In the genomic region with DNA sequence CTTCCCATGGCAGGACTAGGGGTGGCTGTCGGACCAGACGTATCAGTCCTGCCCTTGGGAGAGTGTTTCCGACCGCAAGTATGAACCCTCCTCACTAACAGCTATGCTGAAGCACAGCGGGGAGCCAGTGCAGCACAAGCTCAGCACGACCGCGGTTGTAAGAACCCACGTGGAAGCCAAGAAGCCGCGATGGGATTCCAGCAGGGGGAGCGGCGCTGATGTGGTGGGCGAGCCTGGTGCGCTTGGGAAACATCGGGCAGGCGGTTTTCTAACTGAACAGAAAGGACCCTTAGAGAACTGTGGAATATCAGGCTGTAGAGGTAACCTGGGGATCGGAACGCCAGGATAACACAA, we compare ENCODE assay signal across 19 cellular contexts.
DNase-seq lines count a peak whose midpoint lies in the region; FAIRE-seq and TF ChIP-seq lines count a peak whose summit lies in the region.
"Had no signal": no experiment of that assay in that cellular context is flagged by ENCODE, and none has a peak within 500 bp of the region (broad histone marks: within the 10 kb centered on the region; RNA-seq: fewer than 3 reads in every experiment).

No MANE protein-coding gene starts in this region.

- H2BK120ac ChIP-seq in H1 (replicated peaks; ENCODE audit: low read depth, low read length), result no peak overlapping the region

- TF ChIP-seq RAD21 in H1 (IDR thresholded peaks at IDR 0.05 in 1 of 2, conservative IDR thresholded peaks at IDR 0.05 in 1 of 2; ENCODE audit: low read depth in 2 of 2, low read length in 2 of 2), result peak in 1 of 2 experiments; percentile 45; a peak in 2 of 4 replicates

- TF ChIP-seq POLR2A in H1 (IDR thresholded peaks at IDR 0.05; ENCODE audit: control extremely low read depth in 1 of 2, low read depth in 2 of 2, low read length in 2 of 2), result no peak

- H3K4ac ChIP-seq in H1 (replicated peaks; ENCODE audit: insufficient read length, low read depth, low read length), result no peak overlapping the region

- H3K27me3 Mint-ChIP-seq in nephron progenitor cell (ENCODE audit: low read depth, poor library complexity), result peaks cover 24% of the 10 kb centered on the region
- H3K27me3 Mint-ChIP-seq in activated CD4-positive, alpha-beta memory T cell treated with anti-CD3 and anti-CD28 coated beads for 36 hours, result no peaks in the 10 kb centered on the region

- no peaks in the 10 kb centered on the region for H3K79me1 ChIP-seq in H1 (ENCODE audit: low read depth, low read length)

- TF ChIP-seq CTCF in cardiac muscle cell (IDR thresholded peaks at IDR 0.05; ENCODE audit: low read depth, low read length), result no peak
- TF ChIP-seq CTCF in right atrium auricular region (IDR thresholded peaks at IDR 0.05), result no peak
- TF ChIP-seq CTCF in H1 (IDR thresholded peaks at IDR 0.05; ENCODE audit: control extremely low read depth in 1 of 3, insufficient read depth in 1 of 3, low read depth in 1 of 3, low read length in 3 of 3), result peak; percentile 8 to 38 (median 24); a peak in 3 of 4 replicates
- TF ChIP-seq CTCF in nephron progenitor cell (IDR thresholded peaks at IDR 0.05), result no peak

- no peak for DNase-seq in cardiac muscle cell (ENCODE audit: low read depth in 1 of 2, low spot score in 1 of 2)
- no peak for DNase-seq in right atrium auricular region (ENCODE audit: low spot score)
- DNase-seq in H1 (ENCODE audit: low read depth in 1 of 2, low spot score in 2 of 2), result no peak
- peak; percentile 32 for DNase-seq in nephron progenitor cell
- no peak for DNase-seq in HK-2 (ENCODE audit: unreplicated experiment)
- no peak for DNase-seq in activated CD4-positive, alpha-beta memory T cell treated with anti-CD3 and anti-CD28 coated beads for 36 hours
- no peak for DNase-seq in DMS79 treated with DMSO at 0.1 percent for 48 hours (lab: John Stamatoyannopoulos, UW)
- no peak for DNase-seq in NCI-H446 (lab: John Stamatoyannopoulos, UW)
- DNase-seq: HFFc6, KG1, NCI-H1092, NCI-H1694, NCI-H2171, NCI-H510A, NCI-H82, SHP77 had no signal

- H3K36me3 Mint-ChIP-seq in nephron progenitor cell (ENCODE audit: low read depth), result no peaks in the 10 kb centered on the region
- H3K36me3 Mint-ChIP-seq in activated CD4-positive, alpha-beta memory T cell treated with anti-CD3 and anti-CD28 coated beads for 36 hours, result no peaks in the 10 kb centered on the region

- H3K79me2 ChIP-seq in H1 (ENCODE audit: control insufficient read depth in 1 of 2, insufficient read depth in 2 of 2, low read length in 2 of 2), result no peaks in the 10 kb centered on the region

- H2AFZ ChIP-seq in H1 (ENCODE audit: low read length), result 0 out of 2 replicates have a peak overlapping the region, but pooled peaks have one; percentile 58

- H4K91ac ChIP-seq in H1 (replicated peaks; ENCODE audit: insufficient read length, low read length), result no peak overlapping the region

- H3K23ac ChIP-seq in H1 (ENCODE audit: insufficient read length), result no peak overlapping the region

- no peak overlapping the region; the same call in 1 of the 2 replicates for H2AK5ac ChIP-seq in H1 (ENCODE audit: low read depth, low read length)

- H3K9me3 Mint-ChIP-seq in nephron progenitor cell, result no peaks in the 10 kb centered on the region
- no peaks in the 10 kb centered on the region for H3K9me3 Mint-ChIP-seq in activated CD4-positive, alpha-beta memory T cell treated with anti-CD3 and anti-CD28 coated beads for 36 hours

- no peak overlapping the region for H4K8ac ChIP-seq in H1 (ENCODE audit: extremely low read depth, insufficient read depth, low read length)

- WGBS in H1 (ENCODE audit: extremely low coverage in 1 of 2, insufficient coverage in 1 of 2, insufficient read length in 1 of 2, insufficient replicate concordance in 2 of 2, low coverage in 1 of 2, low lambda C conversion rate in 2 of 2, missing lambda C conversion rate in 1 of 2), 2 experiments, result 80% methylated on average over 19 of the region's 19 CpGs; no CpG with 5 or more reads in 1 of the 2 experiments

- peak overlapping the region; percentile 99 for H3K27ac Mint-ChIP-seq in nephron progenitor cell
- no peak overlapping the region for H3K27ac Mint-ChIP-seq in activated CD4-positive, alpha-beta memory T cell treated with anti-CD3 and anti-CD28 coated beads for 36 hours
- H3K27ac Mint-ChIP-seq: HFFc6 had no signal

- no peak overlapping the region for H2BK15ac ChIP-seq in H1 (ENCODE audit: low read length)

- peak overlapping the region; percentile 87; the same call in 1 of the 2 replicates for H2BK12ac ChIP-seq in H1 (ENCODE audit: low read depth, low read length)

- CTCF ChIA-PET in H1 (lab: Charles Lee; ENCODE audit: partially characterized antibody), result interaction anchor here (0.7 to 4.2 kb wide), 13 partner anchors 9 to 700 kb away, joined by 3 to 47 read pairs (median 4); no protein-coding TSS in a partner anchor
- CTCF ChIA-PET in activated CD4-positive, alpha-beta memory T cell treated with anti-CD3 and anti-CD28 coated beads for 36 hours (lab: Charles Lee), result no interaction called here

- H3K27ac ChIP-seq in cardiac muscle cell (peak overlapping the region; percentile 68), right atrium auricular region (no peak overlapping the region), H1 (ENCODE audit: low read depth, low read length) (no peak overlapping the region)
- H3K27ac ChIP-seq: 22Rv1, C4-2B had no signal

- no peak overlapping the region for H3K4me2 ChIP-seq in H1 (ENCODE audit: insufficient read depth in 1 of 2, low read depth in 2 of 2, low read length in 2 of 2)

- no peak overlapping the region for H3K9ac ChIP-seq in H1 (replicated peaks in 1 of 4; ENCODE audit: extremely low read depth in 1 of 4, low read depth in 3 of 4, low read length in 3 of 4)

- intact Hi-C loops in activated CD4-positive, alpha-beta memory T cell treated with anti-CD3 and anti-CD28 coated beads for 36 hours (cut with micrococcal nuclease), result no loop called here

- H3K56ac ChIP-seq in H1 (replicated peaks; ENCODE audit: insufficient read length, low read depth, low read length), result no peak overlapping the region

- no peaks in the 10 kb centered on the region for H3K23me2 ChIP-seq in H1 (ENCODE audit: low read depth, low read length)

- POLR2A ChIA-PET in H1 (lab: Charles Lee; ENCODE audit: partially characterized antibody), result no interaction called here
- POLR2A ChIA-PET in activated CD4-positive, alpha-beta memory T cell treated with anti-CD3 and anti-CD28 coated beads for 36 hours (lab: Charles Lee), result no interaction called here

- no peak overlapping the region for H3K4me3 Mint-ChIP-seq in nephron progenitor cell
- no peak overlapping the region for H3K4me3 Mint-ChIP-seq in activated CD4-positive, alpha-beta memory T cell treated with anti-CD3 and anti-CD28 coated beads for 36 hours
- H3K4me3 Mint-ChIP-seq: HFFc6 had no signal

- peak overlapping the region; percentile 61; the same call in 1 of the 2 replicates for H2BK5ac ChIP-seq in H1 (ENCODE audit: low read depth, low read length)

- no peak overlapping the region for H4K5ac ChIP-seq in H1 (ENCODE audit: insufficient read length, low read depth, low read length)

- no peaks in the 10 kb centered on the region for H4K20me1 ChIP-seq in H1 (replicated peaks in 1 of 2; ENCODE audit: control insufficient read depth in 1 of 2, insufficient read depth in 2 of 2, low read length in 2 of 2)

- no peak for TF ChIP-seq EP300 in H1 (IDR thresholded peaks at IDR 0.05; ENCODE audit: borderline replicate concordance in 1 of 2, low read depth in 2 of 2, low read length in 2 of 2)

- 0 out of 2 replicates have a peak overlapping the region, but pooled peaks have one; percentile 9 for H3K18ac ChIP-seq in H1 (ENCODE audit: extremely low read depth, low read length)

- H3K4me1 ChIP-seq in cardiac muscle cell (ENCODE audit: low read depth) (peaks cover 29% of the 10 kb centered on the region), right atrium auricular region (peaks cover 0 to 4% of the 10 kb centered on the region in 2 donors), H1 (replicated peaks in 1 of 4; ENCODE audit: control insufficient read depth in 3 of 4, insufficient read depth in 4 of 4, low read length in 3 of 4) (peaks cover 0 to 29% (median 10%) of the 10 kb centered on the region in 4 experiments; a peak in 6 of 7 replicates)

- H3K4me1 Mint-ChIP-seq in nephron progenitor cell, result peaks cover 64% of the 10 kb centered on the region
- H3K4me1 Mint-ChIP-seq in activated CD4-positive, alpha-beta memory T cell treated with anti-CD3 and anti-CD28 coated beads for 36 hours (ENCODE audit: low read depth), result no peaks in the 10 kb centered on the region

- H3K9me3 ChIP-seq in cardiac muscle cell (ENCODE audit: low read depth), result no peaks in the 10 kb centered on the region
- H3K9me3 ChIP-seq in right atrium auricular region, result no peaks in the 10 kb centered on the region
- no peaks in the 10 kb centered on the region for H3K9me3 ChIP-seq in H1 (ENCODE audit: insufficient read depth in 2 of 2, low read depth in 1 of 2, low read length in 1 of 2)

- no peak overlapping the region for H3K14ac ChIP-seq in H1 (ENCODE audit: insufficient read length)

- H3K27me3 ChIP-seq in cardiac muscle cell (no peaks in the 10 kb centered on the region), right atrium auricular region (no peaks in the 10 kb centered on the region), H1 (replicated peaks in 1 of 4; ENCODE audit: control insufficient read depth in 3 of 4, extremely low read depth in 1 of 4, insufficient read depth in 3 of 4, low read length in 3 of 4) (no peaks in the 10 kb centered on the region)

- no peaks in the 10 kb centered on the region for H3K36me3 ChIP-seq in cardiac muscle cell
- no peaks in the 10 kb centered on the region for H3K36me3 ChIP-seq in right atrium auricular region
- no peaks in the 10 kb centered on the region for H3K36me3 ChIP-seq in H1 (ENCODE audit: control insufficient read depth in 2 of 4, insufficient read depth in 4 of 4, low read length in 3 of 4)

- peak overlapping the region; percentile 80; the same call in 1 of the 2 replicates for H2BK20ac ChIP-seq in H1 (ENCODE audit: low read length)

- H3K4me3 ChIP-seq in cardiac muscle cell (no peak overlapping the region), right atrium auricular region (no peak overlapping the region), H1 (ENCODE audit: extremely low read depth in 1 of 4, insufficient read depth in 2 of 4, low read depth in 3 of 4, low read length in 4 of 4) (no peak overlapping the region)

- FAIRE-seq in H1 (lab: Jason Lieb, UNC), result no peak
- FAIRE-seq: RCC 7860 had no signal

Comparison
In these comparisons a context has a peak if more than half of its experiments do, and no peak if none do; other contexts are left out.
1. CTCF ChIP-seq: peak in H1 (3 of 3); none in cardiac muscle cell (single experiment), right atrium auricular region (0 of 2) and nephron progenitor cell (single experiment).